Comparison of ENCODE assay signal across 9 cellular contexts in genomic region chr17:74768069-74768762, GRCh38. TPM values are rescaled to one million over a fixed set of nuclear protein-coding genes. Genes with fewer than 3 reads are reported as not detected.
DNase-seq lines count a peak whose midpoint lies in the region; ATAC-seq, FAIRE-seq and TF ChIP-seq lines count a peak whose summit lies in the region.
"Had no signal": no experiment of that assay in that cellular context is flagged by ENCODE, and none has a peak within 500 bp of the region (broad histone marks: within the 10 kb centered on the region; RNA-seq: fewer than 3 reads in every experiment).

No MANE protein-coding gene starts in this region.

- FAIRE-seq in K562 (lab: Jason Lieb, UNC), result no peak
- FAIRE-seq in HepG2 (lab: Jason Lieb, UNC), result no peak

- H3K4me3 ChIP-seq in K562 (no peak overlapping the region), HepG2 (replicated peaks in 1 of 3; ENCODE audit: insufficient read depth in 1 of 3, low read depth in 2 of 3, low read length in 3 of 3) (no peak overlapping the region), vagina (no peak overlapping the region)

- H3K4me3 Mint-ChIP-seq in activated naive CD4-positive, alpha-beta T cell treated with anti-CD3 and anti-CD28 coated beads, Interleukin-2, amount 10 ng/mL, durations not matched to agents 7 days and 5 days, result no peak overlapping the region

- H3K9me3 Mint-ChIP-seq in activated naive CD4-positive, alpha-beta T cell treated with anti-CD3 and anti-CD28 coated beads, Interleukin-2, amount 10 ng/mL, durations not matched to agents 7 days and 5 days, result no peaks in the 10 kb centered on the region

- H3K27ac Mint-ChIP-seq in activated naive CD4-positive, alpha-beta T cell treated with anti-CD3 and anti-CD28 coated beads, Interleukin-2, amount 10 ng/mL, durations not matched to agents 7 days and 5 days, result peak overlapping the region; percentile 77

- TF ChIP-seq CTCF in K562 (IDR thresholded peaks at IDR 0.05 in 2 of 3, conservative IDR thresholded peaks at IDR 0.05 in 1 of 3; ENCODE audit: insufficient read depth in 2 of 3, low read depth in 1 of 3, low read length in 3 of 3) (no peak), HepG2 (CRISPR knock-in tag; IDR thresholded peaks at IDR 0.05) (peak; percentile 24; the same call in 1 of the 2 replicates), vagina (IDR thresholded peaks at IDR 0.05) (no peak)

- no peaks in the 10 kb centered on the region for H3K79me2 ChIP-seq in K562 (ENCODE audit: control insufficient read depth, insufficient read depth, low read length)
- peaks cover 30% of the 10 kb centered on the region for H3K79me2 ChIP-seq in HepG2 (ENCODE audit: insufficient read depth, low read length)

- TF ChIP-seq RAD21 in K562 (CRISPR knock-in tag; conservative IDR thresholded peaks at IDR 0.05 in 1 of 2, IDR thresholded peaks at IDR 0.05 in 1 of 2) (no peak), HepG2 (CRISPR knock-in tag; IDR thresholded peaks at IDR 0.05) (no peak)

- peaks cover 55% of the 10 kb centered on the region for H3K36me3 Mint-ChIP-seq in activated naive CD4-positive, alpha-beta T cell treated with anti-CD3 and anti-CD28 coated beads, Interleukin-2, amount 10 ng/mL, durations not matched to agents 7 days and 5 days

- CTCF ChIA-PET in activated naive CD4-positive, alpha-beta T cell treated with anti-CD3 and anti-CD28 coated beads, Interleukin-2, amount 10 ng/mL, durations not matched to agents 7 days and 5 days (lab: Charles Lee), result interaction anchor here (2.1 kb wide), 1 partner anchor 32 kb away, joined by 5 read pairs; no protein-coding TSS in a partner anchor
- CTCF ChIA-PET in K562 (lab: Yijun Ruan, JAX; ENCODE audit: low intra/inter-chr PET ratio) (interaction anchor here (0.6 to 3.6 kb wide), 2 partner anchors 23 to 132 kb away, joined by 3 to 41 read pairs; no protein-coding TSS in a partner anchor), HepG2 (lab: Yijun Ruan, JAX; ENCODE audit: low intra/inter-chr PET ratio, low total read pairs) (interaction anchor here (12.2 kb wide), 1 partner anchor 20 kb away, joined by 219 read pairs; the partner anchor contains the start of gene NHERF1)

- ATAC-seq in K562 (no peak), HepG2 (no peak), GM18519 (IDR thresholded peaks at IDR 0.05; ENCODE audit: low FRiP score, unreplicated experiment) (no peak), GM18907 (IDR thresholded peaks at IDR 0.05; ENCODE audit: unreplicated experiment) (no peak)

- peaks cover 38% of the 10 kb centered on the region for H3K4me1 Mint-ChIP-seq in activated naive CD4-positive, alpha-beta T cell treated with anti-CD3 and anti-CD28 coated beads, Interleukin-2, amount 10 ng/mL, durations not matched to agents 7 days and 5 days

- intact Hi-C loops in K562 (cut with micrococcal nuclease) (no loop called here), HepG2 (cut with micrococcal nuclease; ENCODE audit: unreplicated experiment) (no loop called here), vagina (cut with DNase I) (no loop called here)

- DNase-seq in activated naive CD4-positive, alpha-beta T cell treated with anti-CD3 and anti-CD28 coated beads, Interleukin-2, amount 10 ng/mL, durations not matched to agents 7 days and 5 days, result no peak
- DNase-seq in activated naive CD4-positive, alpha-beta T cell treated with anti-CD3 and anti-CD28 coated beads, Interleukin-2, amount 50 U/mL, for 16 hours, result no peak
- no peak for DNase-seq in K562 (ENCODE audit: extremely low read depth in 1 of 4, low spot score in 3 of 4)
- no peak for DNase-seq in HepG2 (ENCODE audit: low spot score)
- no peak for DNase-seq in vagina (ENCODE audit: extremely low spot score in 2 of 2)
- DNase-seq in HuH-7 (ENCODE audit: low spot score), result no peak

- POLR2A ChIA-PET in K562 (lab: Yijun Ruan, JAX) (interaction anchor here (0.6 to 1.3 kb wide), 3 partner anchors 20 to 325 kb away, joined by 3 read pairs; no protein-coding TSS in a partner anchor), HepG2 (lab: Yijun Ruan, JAX) (interaction anchor here (29.3 kb wide), 1 partner anchor 14 kb away, joined by 1459 read pairs; the partner anchor contains the start of gene NHERF1)

- no peaks in the 10 kb centered on the region for H3K27me3 ChIP-seq in K562 (ENCODE audit: control insufficient read depth in 2 of 2, insufficient read depth in 2 of 2, low read length in 2 of 2)
- no peaks in the 10 kb centered on the region for H3K27me3 ChIP-seq in HepG2 (ENCODE audit: control insufficient read depth in 1 of 2, insufficient read depth in 2 of 2, low read length in 2 of 2)
- no peaks in the 10 kb centered on the region for H3K27me3 ChIP-seq in vagina

- TF ChIP-seq EP300 in K562 (IDR thresholded peaks at IDR 0.05; ENCODE audit: low read length), result no peak
- TF ChIP-seq EP300 in HepG2 (IDR thresholded peaks at IDR 0.05; ENCODE audit: low read depth in 2 of 2, low read length in 2 of 2), result no peak
- TF ChIP-seq EP300 in HepG2 (CRISPR knock-in tag; IDR thresholded peaks at IDR 0.05; ENCODE audit: borderline replicate concordance), result no peak

- H3K27ac ChIP-seq in K562 (ENCODE audit: extremely low read depth, low read depth, low read length) (no peak overlapping the region), HepG2 (ENCODE audit: extremely low read length, insufficient read depth, low read length) (no peak overlapping the region), vagina (peak overlapping the region; percentile 67)

- peaks cover 73% of the 10 kb centered on the region for H3K36me3 ChIP-seq in K562 (ENCODE audit: control insufficient read depth, insufficient read depth, low read length)
- H3K36me3 ChIP-seq in HepG2 (replicated peaks in 1 of 2; ENCODE audit: control insufficient read depth in 1 of 2, insufficient read depth in 2 of 2, low read length in 2 of 2), result peaks cover 35 to 74% of the 10 kb centered on the region in 2 experiments
- peaks cover 0 to 43% of the 10 kb centered on the region in 2 donors for H3K36me3 ChIP-seq in vagina

- H3K4me1 ChIP-seq in K562 (replicated peaks in 1 of 2; ENCODE audit: control insufficient read depth in 2 of 2, insufficient read depth in 2 of 2, low read length in 2 of 2) (peaks cover 0 to 23% of the 10 kb centered on the region in 2 experiments; a peak in 3 of 5 replicates), HepG2 (ENCODE audit: insufficient read depth, low read length) (peaks cover 93% of the 10 kb centered on the region), vagina (peaks cover 48% of the 10 kb centered on the region)

- TF ChIP-seq POLR2A in K562 (conservative IDR thresholded peaks at IDR 0.05) (no peak; the same call in 1 of the 2 replicates), HepG2 (IDR thresholded peaks at IDR 0.05; ENCODE audit: insufficient read depth in 1 of 2, low read depth in 2 of 2, low read length in 2 of 2) (peak in 1 of 2 experiments; percentile 47; a peak in 1 of 4 replicates), vagina (IDR thresholded peaks at IDR 0.05) (no peak)

- in situ Hi-C loops in K562 (cut with MboI) (no loop called here), HepG2 (cut with HindIII; ENCODE audit: extremely low pct_ligation_motif_present, low pct_unique_long_range_greater_than_20kb) (no loop called here)

- H3K9ac ChIP-seq in K562 (ENCODE audit: insufficient read depth in 1 of 2, low read depth in 2 of 2, low read length in 2 of 2), result peak overlapping the region in 1 of 2 experiments; percentile 46; a peak in 1 of 4 replicates
- no peak overlapping the region for H3K9ac ChIP-seq in HepG2 (ENCODE audit: insufficient read depth, low read depth, low read length)

- BruUV-seq in K562 (replicated peaks; lab: Mats Ljungman, UMichigan), result no TSS peak
- no TSS peak for BruUV-seq in HepG2 (replicated peaks; lab: Mats Ljungman, UMichigan)

- H3K27me3 Mint-ChIP-seq in activated naive CD4-positive, alpha-beta T cell treated with anti-CD3 and anti-CD28 coated beads, Interleukin-2, amount 10 ng/mL, durations not matched to agents 7 days and 5 days, result no peaks in the 10 kb centered on the region

- WGBS in K562 (ENCODE audit: insufficient coverage, low coverage, missing lambda C conversion rate), result 90% methylated on average over 14 of the region's 17 CpGs
- 92% methylated on average over 13 of the region's 17 CpGs for WGBS in HepG2 (ENCODE audit: low lambda C conversion rate)

- H2AFZ ChIP-seq in K562 (ENCODE audit: low read depth, low read length) (no peak overlapping the region), HepG2 (ENCODE audit: low read length) (no peak overlapping the region)

- H3K9me1 ChIP-seq in K562 (ENCODE audit: control insufficient read depth, insufficient read depth, low read length), result no peaks in the 10 kb centered on the region

- H4K20me1 ChIP-seq in K562 (replicated peaks; ENCODE audit: control insufficient read depth, insufficient read depth, low read length), result peaks cover 17% of the 10 kb centered on the region
- peaks cover 24% of the 10 kb centered on the region; the same call in 1 of the 2 replicates for H4K20me1 ChIP-seq in HepG2 (ENCODE audit: insufficient read depth, low read length)

- H3K9me3 ChIP-seq in K562 (replicated peaks; ENCODE audit: control insufficient read depth, insufficient read depth, low read depth, low read length), result no peaks in the 10 kb centered on the region
- no peaks in the 10 kb centered on the region for H3K9me3 ChIP-seq in HepG2 (ENCODE audit: low read length)
- no peaks in the 10 kb centered on the region for H3K9me3 ChIP-seq in vagina

- H3K4me2 ChIP-seq in K562 (ENCODE audit: insufficient read depth, low read length), result no peak overlapping the region
- no peak overlapping the region for H3K4me2 ChIP-seq in HepG2 (ENCODE audit: low read depth, low read length)

RNA-seq across cellular contexts. Expression of gene NAT9, which starts 7.9 kb away (rescaled TPM):
- 145 and 300 TPM in 2 replicates for total RNA-seq in K562 (2011; cell fraction: chromatin; rRNA removed; ENCODE audit: low replicate concordance)
- 204 and 205 TPM in 2 replicates for total RNA-seq in K562 (2011; cell fraction: nucleolus; rRNA removed)
- 164 and 167 TPM in 2 replicates for total RNA-seq in K562 (2011; cell fraction: nucleoplasm; rRNA removed)
- 28.8 and 31.9 TPM in 2 replicates for total RNA-seq in K562 (2014; rRNA removed)
- 28.3 and 42.2 TPM in 2 replicates for total RNA-seq in K562 (2014; rRNA removed; fragmentation: Illumina TruSeq; extraction: Trizol)
- total RNA-seq in K562 (2015; rRNA removed; fragmentation: Illumina TruSeq; extraction: Trizol), result 39.4 and 40.8 TPM in 2 replicates
- total RNA-seq in K562 (2021), result 56.8 and 63.6 TPM in 2 replicates
- polyA plus RNA-seq in K562 (2011; rRNA removed), result 42.4 and 52.0 TPM in 2 replicates
- polyA plus RNA-seq in K562 (2011; cell fraction: cytosol; rRNA removed), result 38.3 and 39.8 TPM in 2 replicates
- polyA plus RNA-seq in K562 (2011; cell fraction: nucleus; rRNA removed), result 305 and 323 TPM in 2 replicates
- 49.7 and 52.4 TPM in 2 replicates for polyA plus RNA-seq in K562 (2012)
- 37.1 and 39.9 TPM in 2 replicates for polyA plus RNA-seq in K562 (2014; fragmentation: Illumina TruSeq; extraction: Trizol)
- 1 to 10 TPM; 4.2 to 5.9 TPM for polyA plus RNA-seq in K562 (2014; fragmentation: Nextera tagmentation; extraction: Ambion mirVana)
- 59.9 and 63.8 TPM in 2 replicates for polyA plus RNA-seq in K562 (2014; rRNA removed)
- 30.1 and 37.1 TPM in 2 replicates for polyA minus RNA-seq in K562 (2011; rRNA and poly(A)+ RNA removed)
- 9.9 and 11.5 TPM in 2 replicates for polyA minus RNA-seq in K562 (2011; cell fraction: cytosol; rRNA and poly(A)+ RNA removed)
- 60.3 and 89.4 TPM in 2 replicates for polyA minus RNA-seq in K562 (2011; cell fraction: nucleus; rRNA and poly(A)+ RNA removed)
- total RNA-seq in HepG2 (2016; rRNA removed; fragmentation: Illumina TruSeq; extraction: Trizol), result 37.6 and 44.2 TPM in 2 replicates
- 16.5 and 18.6 TPM in 2 replicates for total RNA-seq in HepG2 (2016; cell fraction: cytosol; rRNA removed; fragmentation: Illumina TruSeq; extraction: Trizol; ENCODE audit: low read depth)
- total RNA-seq in HepG2 (2016; cell fraction: insoluble cytoplasmic fraction; rRNA removed; fragmentation: Illumina TruSeq; extraction: Trizol), result 38.7 and 44.6 TPM in 2 replicates
- total RNA-seq in HepG2 (2016; cell fraction: membrane; rRNA removed; fragmentation: Illumina TruSeq; extraction: Trizol), result 25.6 and 29.9 TPM in 2 replicates
- 44.5 and 46.0 TPM in 2 replicates for total RNA-seq in HepG2 (2016; cell fraction: nucleus; rRNA removed; fragmentation: Illumina TruSeq; extraction: Trizol)
- polyA plus RNA-seq in HepG2 (2011; rRNA removed), result 39.7 and 49.8 TPM in 2 replicates
- 37.1 and 45.5 TPM in 2 replicates for polyA plus RNA-seq in HepG2 (2011; cell fraction: cytosol; rRNA removed)
- polyA plus RNA-seq in HepG2 (2011; cell fraction: nucleus; rRNA removed), result 152 and 183 TPM in 2 replicates
- polyA plus RNA-seq in HepG2 (2012), result 37.3 and 50.6 TPM in 2 replicates
- polyA plus RNA-seq in HepG2 (2016; cell fraction: cytosol; fragmentation: Illumina TruSeq; extraction: Trizol; ENCODE audit: low read depth), result 8.7 and 8.9 TPM in 2 replicates
- polyA plus RNA-seq in HepG2 (2016; cell fraction: insoluble cytoplasmic fraction; fragmentation: Illumina TruSeq; extraction: Trizol; ENCODE audit: low read depth), result 35.3 and 35.8 TPM in 2 replicates
- polyA plus RNA-seq in HepG2 (2016; cell fraction: membrane; fragmentation: Illumina TruSeq; extraction: Trizol; ENCODE audit: low read depth), result 17.6 and 19.9 TPM in 2 replicates
- 74.0 and 80.9 TPM in 2 replicates for polyA plus RNA-seq in HepG2 (2016; cell fraction: nucleus; fragmentation: Illumina TruSeq; extraction: Trizol; ENCODE audit: insufficient read depth, low read depth)
- polyA minus RNA-seq in HepG2 (2011; rRNA and poly(A)+ RNA removed; ENCODE audit: low replicate concordance), result 32.3 and 53.7 TPM in 2 replicates
- polyA minus RNA-seq in HepG2 (2011; cell fraction: cytosol; rRNA and poly(A)+ RNA removed), result 12.7 and 14.7 TPM in 2 replicates
- polyA minus RNA-seq in HepG2 (2011; cell fraction: nucleus; rRNA and poly(A)+ RNA removed), result 56.3 and 64.3 TPM in 2 replicates
- 28.5 TPM for total RNA-seq in vagina

RNA-seq across cellular contexts. Expression of gene NHERF1, which starts 19.8 kb away (rescaled TPM):
- total RNA-seq in K562 (2011; cell fraction: chromatin; rRNA removed; ENCODE audit: low replicate concordance), result 18.4 and 49.5 TPM in 2 replicates
- total RNA-seq in K562 (2011; cell fraction: nucleolus; rRNA removed), result 26.0 and 28.6 TPM in 2 replicates
- 29.0 and 37.5 TPM in 2 replicates for total RNA-seq in K562 (2011; cell fraction: nucleoplasm; rRNA removed)
- 35.5 and 51.8 TPM in 2 replicates for total RNA-seq in K562 (2014; rRNA removed)
- total RNA-seq in K562 (2014; rRNA removed; fragmentation: Illumina TruSeq; extraction: Trizol), result 23.8 and 30.5 TPM in 2 replicates
- 38.9 and 40.2 TPM in 2 replicates for total RNA-seq in K562 (2015; rRNA removed; fragmentation: Illumina TruSeq; extraction: Trizol)
- total RNA-seq in K562 (2021), result 79.9 and 88.0 TPM in 2 replicates
- polyA plus RNA-seq in K562 (2011; rRNA removed), result 36.9 and 45.6 TPM in 2 replicates
- polyA plus RNA-seq in K562 (2011; cell fraction: cytosol; rRNA removed), result 59.4 and 62.4 TPM in 2 replicates
- 36.7 and 44.4 TPM in 2 replicates for polyA plus RNA-seq in K562 (2011; cell fraction: nucleus; rRNA removed)
- 42.9 and 66.5 TPM in 2 replicates for polyA plus RNA-seq in K562 (2012)
- polyA plus RNA-seq in K562 (2014; fragmentation: Illumina TruSeq; extraction: Trizol), result 64.8 and 78.7 TPM in 2 replicates
- 10 to 100 TPM; 11.4 to 20.6 TPM for polyA plus RNA-seq in K562 (2014; fragmentation: Nextera tagmentation; extraction: Ambion mirVana)
- polyA plus RNA-seq in K562 (2014; rRNA removed), result 44.9 and 50.1 TPM in 2 replicates
- polyA minus RNA-seq in K562 (2011; rRNA and poly(A)+ RNA removed), result 29.5 and 44.1 TPM in 2 replicates
- 35.7 and 39.5 TPM in 2 replicates for polyA minus RNA-seq in K562 (2011; cell fraction: cytosol; rRNA and poly(A)+ RNA removed)
- 8.5 and 9.6 TPM in 2 replicates for polyA minus RNA-seq in K562 (2011; cell fraction: nucleus; rRNA and poly(A)+ RNA removed)
- total RNA-seq in HepG2 (2016; rRNA removed; fragmentation: Illumina TruSeq; extraction: Trizol), result 138 and 169 TPM in 2 replicates
- 27.0 and 28.2 TPM in 2 replicates for total RNA-seq in HepG2 (2016; cell fraction: cytosol; rRNA removed; fragmentation: Illumina TruSeq; extraction: Trizol; ENCODE audit: low read depth)
- total RNA-seq in HepG2 (2016; cell fraction: insoluble cytoplasmic fraction; rRNA removed; fragmentation: Illumina TruSeq; extraction: Trizol), result 118 and 171 TPM in 2 replicates
- total RNA-seq in HepG2 (2016; cell fraction: membrane; rRNA removed; fragmentation: Illumina TruSeq; extraction: Trizol), result 64.4 and 79.9 TPM in 2 replicates
- 75.3 and 85.2 TPM in 2 replicates for total RNA-seq in HepG2 (2016; cell fraction: nucleus; rRNA removed; fragmentation: Illumina TruSeq; extraction: Trizol)
- 266 and 269 TPM in 2 replicates for polyA plus RNA-seq in HepG2 (2011; rRNA removed)
- 232 and 243 TPM in 2 replicates for polyA plus RNA-seq in HepG2 (2011; cell fraction: cytosol; rRNA removed)
- 152 and 164 TPM in 2 replicates for polyA plus RNA-seq in HepG2 (2011; cell fraction: nucleus; rRNA removed)
- 209 and 226 TPM in 2 replicates for polyA plus RNA-seq in HepG2 (2012)
- 52.4 and 55.7 TPM in 2 replicates for polyA plus RNA-seq in HepG2 (2016; cell fraction: cytosol; fragmentation: Illumina TruSeq; extraction: Trizol; ENCODE audit: low read depth)
- 275 and 359 TPM in 2 replicates for polyA plus RNA-seq in HepG2 (2016; cell fraction: insoluble cytoplasmic fraction; fragmentation: Illumina TruSeq; extraction: Trizol; ENCODE audit: low read depth)
- 109 and 126 TPM in 2 replicates for polyA plus RNA-seq in HepG2 (2016; cell fraction: membrane; fragmentation: Illumina TruSeq; extraction: Trizol; ENCODE audit: low read depth)
- 248 and 253 TPM in 2 replicates for polyA plus RNA-seq in HepG2 (2016; cell fraction: nucleus; fragmentation: Illumina TruSeq; extraction: Trizol; ENCODE audit: insufficient read depth, low read depth)
- polyA minus RNA-seq in HepG2 (2011; rRNA and poly(A)+ RNA removed; ENCODE audit: low replicate concordance), result 92.0 and 295 TPM in 2 replicates
- polyA minus RNA-seq in HepG2 (2011; cell fraction: cytosol; rRNA and poly(A)+ RNA removed), result 130 and 139 TPM in 2 replicates
- 62.8 and 68.1 TPM in 2 replicates for polyA minus RNA-seq in HepG2 (2011; cell fraction: nucleus; rRNA and poly(A)+ RNA removed)
- total RNA-seq in vagina, result 57.2 TPM

RNA-seq across cellular contexts. Expression of gene RAB37, which starts 31.2 kb away (rescaled TPM):
- total RNA-seq in K562 (2011; cell fraction: chromatin; rRNA removed; ENCODE audit: low replicate concordance), result not detected in 2 replicates
- not detected in 2 replicates for total RNA-seq in K562 (2011; cell fraction: nucleolus; rRNA removed)
- not detected in 2 replicates for total RNA-seq in K562 (2011; cell fraction: nucleoplasm; rRNA removed)
- not detected in 2 replicates for total RNA-seq in K562 (2014; rRNA removed)
- total RNA-seq in K562 (2014; rRNA removed; fragmentation: Illumina TruSeq; extraction: Trizol), result not detected in 2 replicates
- total RNA-seq in K562 (2015; rRNA removed; fragmentation: Illumina TruSeq; extraction: Trizol), result 0.11 and 0.23 TPM in 2 replicates
- 0.27 TPM in 1 of 2 replicates, not detected in the other for total RNA-seq in K562 (2021)
- polyA plus RNA-seq in K562 (2011; rRNA removed), result 0.03 and 0.21 TPM in 2 replicates
- 0.22 TPM in 1 of 2 replicates, not detected in the other for polyA plus RNA-seq in K562 (2011; cell fraction: cytosol; rRNA removed)
- 0.07 and 0.18 TPM in 2 replicates for polyA plus RNA-seq in K562 (2011; cell fraction: nucleus; rRNA removed)
- 0.19 and 0.22 TPM in 2 replicates for polyA plus RNA-seq in K562 (2012)
- 0.04 and 0.12 TPM in 2 replicates for polyA plus RNA-seq in K562 (2014; fragmentation: Illumina TruSeq; extraction: Trizol)
- under 1 TPM in 1 of 2 experiments, not detected in 1; 0.03 TPM for polyA plus RNA-seq in K562 (2014; fragmentation: Nextera tagmentation; extraction: Ambion mirVana)
- not detected in 2 replicates for polyA plus RNA-seq in K562 (2014; rRNA removed)
- 0.11 TPM in 1 of 2 replicates, not detected in the other for polyA minus RNA-seq in K562 (2011; rRNA and poly(A)+ RNA removed)
- not detected in 2 replicates for polyA minus RNA-seq in K562 (2011; cell fraction: cytosol; rRNA and poly(A)+ RNA removed)
- polyA minus RNA-seq in K562 (2011; cell fraction: nucleus; rRNA and poly(A)+ RNA removed), result not detected in 2 replicates
- total RNA-seq in HepG2 (2016; rRNA removed; fragmentation: Illumina TruSeq; extraction: Trizol), result 0.91 and 1.1 TPM in 2 replicates
- 0.30 TPM in 1 of 2 replicates, not detected in the other for total RNA-seq in HepG2 (2016; cell fraction: cytosol; rRNA removed; fragmentation: Illumina TruSeq; extraction: Trizol; ENCODE audit: low read depth)
- 0.73 and 1.0 TPM in 2 replicates for total RNA-seq in HepG2 (2016; cell fraction: insoluble cytoplasmic fraction; rRNA removed; fragmentation: Illumina TruSeq; extraction: Trizol)
- 0.83 and 0.93 TPM in 2 replicates for total RNA-seq in HepG2 (2016; cell fraction: membrane; rRNA removed; fragmentation: Illumina TruSeq; extraction: Trizol)
- 0.96 and 1.3 TPM in 2 replicates for total RNA-seq in HepG2 (2016; cell fraction: nucleus; rRNA removed; fragmentation: Illumina TruSeq; extraction: Trizol)
- polyA plus RNA-seq in HepG2 (2011; rRNA removed), result 3.7 and 4.7 TPM in 2 replicates
- 2.1 and 2.8 TPM in 2 replicates for polyA plus RNA-seq in HepG2 (2011; cell fraction: cytosol; rRNA removed)
- 7.0 and 8.4 TPM in 2 replicates for polyA plus RNA-seq in HepG2 (2011; cell fraction: nucleus; rRNA removed)
- polyA plus RNA-seq in HepG2 (2012), result 1.8 and 2.4 TPM in 2 replicates
- polyA plus RNA-seq in HepG2 (2016; cell fraction: cytosol; fragmentation: Illumina TruSeq; extraction: Trizol; ENCODE audit: low read depth), result 0.18 and 0.22 TPM in 2 replicates
- polyA plus RNA-seq in HepG2 (2016; cell fraction: insoluble cytoplasmic fraction; fragmentation: Illumina TruSeq; extraction: Trizol; ENCODE audit: low read depth), result 0.83 and 0.93 TPM in 2 replicates
- polyA plus RNA-seq in HepG2 (2016; cell fraction: membrane; fragmentation: Illumina TruSeq; extraction: Trizol; ENCODE audit: low read depth), result 0.48 and 0.49 TPM in 2 replicates
- polyA plus RNA-seq in HepG2 (2016; cell fraction: nucleus; fragmentation: Illumina TruSeq; extraction: Trizol; ENCODE audit: insufficient read depth, low read depth), result 2.4 and 2.8 TPM in 2 replicates
- polyA minus RNA-seq in HepG2 (2011; rRNA and poly(A)+ RNA removed; ENCODE audit: low replicate concordance), result 2.2 TPM in 1 of 2 replicates, not detected in the other
- 0.70 and 2.0 TPM in 2 replicates for polyA minus RNA-seq in HepG2 (2011; cell fraction: cytosol; rRNA and poly(A)+ RNA removed)
- 1.4 and 1.7 TPM in 2 replicates for polyA minus RNA-seq in HepG2 (2011; cell fraction: nucleus; rRNA and poly(A)+ RNA removed)
- 7.1 TPM for total RNA-seq in vagina

RNA-seq across cellular contexts. Expression of gene CD300LF, which starts 55.5 kb away (rescaled TPM):
- total RNA-seq in K562 (2011; cell fraction: chromatin; rRNA removed; ENCODE audit: low replicate concordance), result not detected in 2 replicates
- not detected in 2 replicates for total RNA-seq in K562 (2011; cell fraction: nucleolus; rRNA removed)
- total RNA-seq in K562 (2011; cell fraction: nucleoplasm; rRNA removed), result not detected in 2 replicates
- total RNA-seq in K562 (2014; rRNA removed) (not detected in 2 replicates), K562 (2014; rRNA removed; fragmentation: Illumina TruSeq; extraction: Trizol) (not detected in 2 replicates), K562 (2015; rRNA removed; fragmentation: Illumina TruSeq; extraction: Trizol) (not detected in 2 replicates), K562 (2021) (not detected in 2 replicates), HepG2 (2016; rRNA removed; fragmentation: Illumina TruSeq; extraction: Trizol) (not detected in 2 replicates), vagina (0.49 TPM)
- polyA plus RNA-seq in K562 (2011; rRNA removed) (not detected in 2 replicates), K562 (2014; fragmentation: Illumina TruSeq; extraction: Trizol) (not detected in 2 replicates), K562 (2014; fragmentation: Nextera tagmentation; extraction: Ambion mirVana) (not detected), K562 (2014; rRNA removed) (not detected in 2 replicates), HepG2 (2011; rRNA removed) (not detected in 2 replicates)
- not detected in 2 replicates for polyA plus RNA-seq in K562 (2011; cell fraction: cytosol; rRNA removed)
- polyA plus RNA-seq in K562 (2011; cell fraction: nucleus; rRNA removed), result not detected in 2 replicates
- not detected in 2 replicates for polyA plus RNA-seq in K562 (2012)
- not detected in 2 replicates for polyA minus RNA-seq in K562 (2011; rRNA and poly(A)+ RNA removed)
- polyA minus RNA-seq in K562 (2011; cell fraction: cytosol; rRNA and poly(A)+ RNA removed), result not detected in 2 replicates
- not detected in 2 replicates for polyA minus RNA-seq in K562 (2011; cell fraction: nucleus; rRNA and poly(A)+ RNA removed)
- not detected in 2 replicates for total RNA-seq in HepG2 (2016; cell fraction: cytosol; rRNA removed; fragmentation: Illumina TruSeq; extraction: Trizol; ENCODE audit: low read depth)
- not detected in 2 replicates for total RNA-seq in HepG2 (2016; cell fraction: insoluble cytoplasmic fraction; rRNA removed; fragmentation: Illumina TruSeq; extraction: Trizol)
- not detected in 2 replicates for total RNA-seq in HepG2 (2016; cell fraction: membrane; rRNA removed; fragmentation: Illumina TruSeq; extraction: Trizol)
- not detected in 2 replicates for total RNA-seq in HepG2 (2016; cell fraction: nucleus; rRNA removed; fragmentation: Illumina TruSeq; extraction: Trizol)
- not detected in 2 replicates for polyA plus RNA-seq in HepG2 (2011; cell fraction: cytosol; rRNA removed)
- not detected in 2 replicates for polyA plus RNA-seq in HepG2 (2011; cell fraction: nucleus; rRNA removed)
- not detected in 2 replicates for polyA plus RNA-seq in HepG2 (2012)
- not detected in 2 replicates for polyA plus RNA-seq in HepG2 (2016; cell fraction: cytosol; fragmentation: Illumina TruSeq; extraction: Trizol; ENCODE audit: low read depth)
- not detected in 2 replicates for polyA plus RNA-seq in HepG2 (2016; cell fraction: insoluble cytoplasmic fraction; fragmentation: Illumina TruSeq; extraction: Trizol; ENCODE audit: low read depth)
- not detected in 2 replicates for polyA plus RNA-seq in HepG2 (2016; cell fraction: membrane; fragmentation: Illumina TruSeq; extraction: Trizol; ENCODE audit: low read depth)
- polyA plus RNA-seq in HepG2 (2016; cell fraction: nucleus; fragmentation: Illumina TruSeq; extraction: Trizol; ENCODE audit: insufficient read depth, low read depth), result not detected in 2 replicates
- polyA minus RNA-seq in HepG2 (2011; rRNA and poly(A)+ RNA removed; ENCODE audit: low replicate concordance), result not detected in 2 replicates
- polyA minus RNA-seq in HepG2 (2011; cell fraction: cytosol; rRNA and poly(A)+ RNA removed), result not detected in 2 replicates
- not detected in 2 replicates for polyA minus RNA-seq in HepG2 (2011; cell fraction: nucleus; rRNA and poly(A)+ RNA removed)
- total RNA-seq: T-helper 2 cell treated with Interferon-gamma antibody and Interleukin-4, amounts not matched to agents 100 ng/mL and 5 ng/mL, for 36 hours had no signal
